10 cellular contexts compared by ENCODE assay signal in genomic region chr3:49397470-49397869, GRCh38. TPM values are rescaled to one million over a fixed set of nuclear protein-coding genes. Genes with fewer than 3 reads are reported as not detected.
DNase-seq lines count a peak whose midpoint lies in the region; ATAC-seq and TF ChIP-seq lines count a peak whose summit lies in the region.
"Had no signal": no experiment of that assay in that cellular context is flagged by ENCODE, and none has a peak within 500 bp of the region (broad histone marks: within the 10 kb centered on the region; RNA-seq: fewer than 3 reads in every experiment).

No MANE protein-coding gene starts in this region.

- in situ Hi-C loops in Panc1 (cut with HindIII; ENCODE audit: low pct_unique_long_range_greater_than_20kb, low sequenced_read_pairs): no loop called here

- TF ChIP-seq CTCF in Panc1 (IDR thresholded peaks at IDR 0.05): no peak

- H3K9me3 ChIP-seq in Panc1 (ENCODE audit: control insufficient read depth, insufficient read depth, low read depth, low read length): no peaks in the 10 kb centered on the region

- peaks cover 7% of the 10 kb centered on the region for H3K36me3 Mint-ChIP-seq in natural killer cell treated with Interleukin-12 subunit alpha and Interleukin-12 subunit beta and Interleukin-15 and Interleukin-18, amount 100 ng/mL, for 72 hours
- H3K36me3 Mint-ChIP-seq in activated naive CD4-positive, alpha-beta T cell treated with anti-CD3 and anti-CD28 coated beads for 36 hours (ENCODE audit: low read depth): peaks cover 28% of the 10 kb centered on the region

- H3K4me1 Mint-ChIP-seq in natural killer cell treated with Interleukin-12 subunit alpha and Interleukin-12 subunit beta and Interleukin-15 and Interleukin-18, amount 100 ng/mL, for 72 hours (ENCODE audit: low read depth in 2 of 2): peaks cover 58 to 62% of the 10 kb centered on the region in 2 donors
- H3K4me1 Mint-ChIP-seq in activated naive CD4-positive, alpha-beta T cell treated with anti-CD3 and anti-CD28 coated beads for 36 hours (ENCODE audit: low read depth): peaks cover 63% of the 10 kb centered on the region

- no peaks in the 10 kb centered on the region for H3K27me3 Mint-ChIP-seq in natural killer cell treated with Interleukin-12 subunit alpha and Interleukin-12 subunit beta and Interleukin-15 and Interleukin-18, amount 100 ng/mL, for 72 hours
- no peaks in the 10 kb centered on the region for H3K27me3 Mint-ChIP-seq in activated naive CD4-positive, alpha-beta T cell treated with anti-CD3 and anti-CD28 coated beads for 36 hours (ENCODE audit: low read depth)

- peak; percentile 70 for ATAC-seq in Panc1
- peak in 1 of 2 donors; percentile 51 for ATAC-seq in natural killer cell treated with Interleukin-12 subunit alpha and Interleukin-12 subunit beta and Interleukin-15 and Interleukin-18, amount 100 ng/mL, for 72 hours
- ATAC-seq in GM21515 (IDR thresholded peaks at IDR 0.05; ENCODE audit: unreplicated experiment): no peak
- ATAC-seq in HG03469 (IDR thresholded peaks at IDR 0.05; ENCODE audit: unreplicated experiment): no peak

- H3K4me3 ChIP-seq in Panc1 (ENCODE audit: low read depth in 2 of 2, low read length in 2 of 2): no peak overlapping the region
- H3K4me3 ChIP-seq: smooth muscle cell had no signal

- H3K27me3 ChIP-seq in Panc1 (ENCODE audit: control insufficient read depth, insufficient read depth, low read length): no peaks in the 10 kb centered on the region

- H3K36me3 ChIP-seq in Panc1 (ENCODE audit: control insufficient read depth, insufficient read depth, low read length): 0 out of 2 replicates have a peak, but pooled peaks cover 2% of the 10 kb centered on the region

- peak overlapping the region; percentile 33 for H3K4me3 Mint-ChIP-seq in natural killer cell treated with Interleukin-12 subunit alpha and Interleukin-12 subunit beta and Interleukin-15 and Interleukin-18, amount 100 ng/mL, for 72 hours
- H3K4me3 Mint-ChIP-seq in activated naive CD4-positive, alpha-beta T cell treated with anti-CD3 and anti-CD28 coated beads for 36 hours: no peak overlapping the region

- DNase-seq in ELR (ENCODE audit: low read depth) (peak; percentile 34), Panc1 (ENCODE audit: low read depth, low spot score) (no peak), erythroblast (lab: John Stamatoyannopoulos, UW) (peak; percentile 84 to 85), T-helper 1 cell (no peak)
- no peak for DNase-seq in natural killer cell treated with Interleukin-12 subunit alpha and Interleukin-12 subunit beta and Interleukin-15 and Interleukin-18, amount 100 ng/mL, for 72 hours (ENCODE audit: low spot score)
- no peak for DNase-seq in activated naive CD4-positive, alpha-beta T cell treated with anti-CD3 and anti-CD28 coated beads for 36 hours
- DNase-seq: activated CD8-positive, alpha-beta memory T cell treated with anti-CD3 and anti-CD28 coated beads, Interleukin-2, amount 50 U/mL, for 48 hours had no signal

- no peak overlapping the region for H3K27ac ChIP-seq in Panc1 (ENCODE audit: low read length)

- CTCF ChIA-PET in Panc1 (lab: Charles Lee): no interaction called here
- CTCF ChIA-PET in activated naive CD4-positive, alpha-beta T cell treated with anti-CD3 and anti-CD28 coated beads for 36 hours (lab: Charles Lee): no interaction called here

- intact Hi-C loops in Panc1 (cut with micrococcal nuclease; ENCODE audit: unreplicated experiment): no loop called here
- intact Hi-C loops in activated naive CD4-positive, alpha-beta T cell treated with anti-CD3 and anti-CD28 coated beads for 36 hours (cut with micrococcal nuclease): no loop called here

- POLR2A ChIA-PET in Panc1 (lab: Charles Lee): no interaction called here

- H3K9me3 Mint-ChIP-seq in natural killer cell treated with Interleukin-12 subunit alpha and Interleukin-12 subunit beta and Interleukin-15 and Interleukin-18, amount 100 ng/mL, for 72 hours: no peaks in the 10 kb centered on the region
- no peaks in the 10 kb centered on the region for H3K9me3 Mint-ChIP-seq in activated naive CD4-positive, alpha-beta T cell treated with anti-CD3 and anti-CD28 coated beads for 36 hours

- H3K27ac Mint-ChIP-seq in natural killer cell treated with Interleukin-12 subunit alpha and Interleukin-12 subunit beta and Interleukin-15 and Interleukin-18, amount 100 ng/mL, for 72 hours: peak overlapping the region in 1 of 2 donors; percentile 17
- no peak overlapping the region for H3K27ac Mint-ChIP-seq in activated naive CD4-positive, alpha-beta T cell treated with anti-CD3 and anti-CD28 coated beads for 36 hours

- no peak for TF ChIP-seq POLR2A in erythroblast (IDR thresholded peaks at IDR 0.05; ENCODE audit: low read length)

- H3K4me1 ChIP-seq in Panc1 (ENCODE audit: control insufficient read depth, insufficient read depth, low read length): no peaks in the 10 kb centered on the region

- BruUV-seq in Panc1 (replicated peaks; lab: Mats Ljungman, UMichigan): TSS peak; percentile 13

RNA-seq across cellular contexts. Expression of gene RHOA, which starts 14.3 kb away (rescaled TPM):
- total RNA-seq in Panc1 (2021; ENCODE audit: unreplicated experiment): 296 TPM
- polyA plus RNA-seq in Panc1 (2012; ENCODE audit: insufficient read length): 375 TPM
- 100 to 1,000 TPM; 436 to 448 TPM for total RNA-seq in natural killer cell treated with Interleukin-12 subunit alpha and Interleukin-12 subunit beta and Interleukin-15 and Interleukin-18, amount 100 ng/mL, for 72 hours
- 100 to 1,000 TPM; 463 to 491 TPM for total RNA-seq in activated naive CD4-positive, alpha-beta T cell treated with anti-CD3 and anti-CD28 coated beads for 36 hours

RNA-seq across cellular contexts. Expression of gene TCTA, which starts 14.8 kb away (rescaled TPM):
- total RNA-seq in Panc1 (2021; ENCODE audit: unreplicated experiment): 17.6 TPM
- polyA plus RNA-seq in Panc1 (2012; ENCODE audit: insufficient read length): 17.0 TPM
- 10 to 100 TPM; 20.5 to 21.1 TPM for total RNA-seq in natural killer cell treated with Interleukin-12 subunit alpha and Interleukin-12 subunit beta and Interleukin-15 and Interleukin-18, amount 100 ng/mL, for 72 hours
- total RNA-seq in activated naive CD4-positive, alpha-beta T cell treated with anti-CD3 and anti-CD28 coated beads for 36 hours: 1 to 10 TPM; 9.4 to 9.5 TPM

RNA-seq across cellular contexts. Expression of gene AMT, which starts 24.8 kb away (rescaled TPM):
- total RNA-seq in Panc1 (2021; ENCODE audit: unreplicated experiment): 1.1 TPM
- 2.9 TPM for polyA plus RNA-seq in Panc1 (2012; ENCODE audit: insufficient read length)
- total RNA-seq in natural killer cell treated with Interleukin-12 subunit alpha and Interleukin-12 subunit beta and Interleukin-15 and Interleukin-18, amount 100 ng/mL, for 72 hours: 1 to 10 TPM; 4.4 to 6.0 TPM
- total RNA-seq in activated naive CD4-positive, alpha-beta T cell treated with anti-CD3 and anti-CD28 coated beads for 36 hours: 1 to 10 TPM; 2.5 to 2.7 TPM

RNA-seq across cellular contexts. Expression of gene NICN1, which starts 31.7 kb away (rescaled TPM):
- total RNA-seq in Panc1 (2021; ENCODE audit: unreplicated experiment): 9.2 TPM
- 9.8 TPM for polyA plus RNA-seq in Panc1 (2012; ENCODE audit: insufficient read length)
- 10 to 100 TPM; 10.6 to 14.9 TPM for total RNA-seq in natural killer cell treated with Interleukin-12 subunit alpha and Interleukin-12 subunit beta and Interleukin-15 and Interleukin-18, amount 100 ng/mL, for 72 hours
- 10 to 100 TPM in 1 of 2 experiments, 1 to 10 TPM in 1; 9.1 to 10.1 TPM for total RNA-seq in activated naive CD4-positive, alpha-beta T cell treated with anti-CD3 and anti-CD28 coated beads for 36 hours

RNA-seq across cellular contexts. Expression of gene GPX1, which starts 39.3 kb away (rescaled TPM):
- total RNA-seq in Panc1 (2021; ENCODE audit: unreplicated experiment): 102 TPM
- 227 TPM for polyA plus RNA-seq in Panc1 (2012; ENCODE audit: insufficient read length)
- 100 to 1,000 TPM in 1 of 2 donors, 10 to 100 TPM in 1; 95.4 to 107 TPM for total RNA-seq in natural killer cell treated with Interleukin-12 subunit alpha and Interleukin-12 subunit beta and Interleukin-15 and Interleukin-18, amount 100 ng/mL, for 72 hours
- 100 to 1,000 TPM; 198 to 202 TPM for total RNA-seq in activated naive CD4-positive, alpha-beta T cell treated with anti-CD3 and anti-CD28 coated beads for 36 hours

Comparison
In these comparisons a context has a peak if more than half of its experiments do, and no peak if none do; other contexts are left out.
1. DNase-seq: peak in ELR (single experiment) and erythroblast (2 of 2); none in Panc1 (single experiment), natural killer cell treated with Interleukin-12 subunit alpha and Interleukin-12 subunit beta and Interleukin-15 and Interleukin-18, amount 100 ng/mL, for 72 hours (single experiment), activated naive CD4-positive, alpha-beta T cell treated with anti-CD3 and anti-CD28 coated beads for 36 hours (single experiment) and T-helper 1 cell (0 of 5).